8 cellular contexts compared by ENCODE assay signal in the genomic region with DNA sequence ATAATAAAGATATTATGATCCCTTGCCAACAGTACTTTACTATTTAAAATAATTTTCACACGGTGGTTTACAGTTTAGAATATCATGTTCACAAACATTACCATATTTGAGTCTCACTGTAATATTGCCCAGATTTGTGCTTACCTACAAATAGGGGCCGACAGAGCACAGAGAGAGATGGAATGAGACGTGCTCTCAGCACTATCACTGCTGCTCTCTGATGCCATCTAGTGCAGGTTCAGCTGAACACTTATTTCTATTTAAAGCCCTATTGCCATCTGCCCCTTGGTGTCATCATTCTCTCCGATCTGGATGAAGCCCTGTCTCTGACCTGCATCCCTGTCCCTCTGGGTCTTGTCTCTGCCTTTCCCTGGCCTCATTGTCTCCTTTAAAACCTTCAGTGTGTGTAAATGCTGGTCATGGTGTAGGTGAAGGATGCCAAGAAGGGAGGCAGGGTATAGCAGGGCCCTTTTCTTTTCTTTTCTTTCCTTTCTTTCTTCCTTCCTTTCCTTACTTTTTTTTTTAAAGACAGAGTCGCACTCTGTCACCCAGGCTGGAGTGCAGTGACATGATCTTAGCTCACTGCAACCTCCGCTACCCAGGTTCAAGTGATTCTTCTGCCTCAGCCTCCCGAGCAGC. TPM values are rescaled to one million over a fixed set of nuclear protein-coding genes. Genes with fewer than 3 reads are reported as not detected.
A peak's percentile ranks its signal among the peaks of the same experiment; 100 is the strongest.
DNase-seq lines count a peak whose midpoint lies in the region; ATAC-seq, FAIRE-seq and TF ChIP-seq lines count a peak whose summit lies in the region.

No MANE protein-coding gene starts in this region.

- CTCF ChIA-PET in HepG2 (lab: Yijun Ruan, JAX; ENCODE audit: low intra/inter-chr PET ratio, low total read pairs) = interaction anchor here (3.5 kb wide), 1 partner anchor 25 kb away, joined by 86 read pairs; no protein-coding TSS in a partner anchor

- in situ Hi-C loops in HepG2 (cut with HindIII; ENCODE audit: extremely low pct_ligation_motif_present, low pct_unique_long_range_greater_than_20kb) = no loop called here

- peak; percentile 59 for TF ChIP-seq RAD21 in HepG2 (CRISPR knock-in tag; IDR thresholded peaks at IDR 0.05)

- no peaks in the 10 kb centered on the region for H4K20me1 ChIP-seq in HepG2 (ENCODE audit: insufficient read depth, low read length)

- TF ChIP-seq CTCF in HepG2 (CRISPR knock-in tag; IDR thresholded peaks at IDR 0.05) = peak; percentile 86
- peak in 5 of 7 experiments; percentile 50 to 82 (median 64) for TF ChIP-seq CTCF in stomach (IDR thresholded peaks at IDR 0.05)

- intact Hi-C loops in HepG2 (cut with micrococcal nuclease; ENCODE audit: unreplicated experiment) = loop anchor here (1.0 kb wide), 1 partner anchor 24 kb away; no protein-coding TSS in a partner anchor
- intact Hi-C loops in stomach (cut with DNase I; ENCODE audit: low total_unique reads) = loop anchor here (10.0 kb wide), 1 partner anchor 143 kb away; no protein-coding TSS in a partner anchor

- no peaks in the 10 kb centered on the region for H3K79me2 ChIP-seq in HepG2 (ENCODE audit: insufficient read depth, low read length)

- H3K9ac ChIP-seq in HepG2 (ENCODE audit: insufficient read depth, low read depth, low read length) = no peak overlapping the region

- peak overlapping the region; percentile 76 for H3K27ac ChIP-seq in cingulate gyrus (ENCODE audit: low read depth, low read length)
- no peak overlapping the region for H3K27ac ChIP-seq in HepG2 (ENCODE audit: extremely low read length, insufficient read depth, low read length)
- H3K27ac ChIP-seq in stomach = no peak overlapping the region

- no peak overlapping the region for H3K4me2 ChIP-seq in HepG2 (ENCODE audit: low read depth, low read length)

- POLR2A ChIA-PET in HepG2 (lab: Yijun Ruan, JAX) = interaction anchor here (0.7 to 1.0 kb wide), 3 partner anchors 15 to 103 kb away, joined by 3 to 4 read pairs (median 3); a partner anchor contains a TSS

- peak overlapping the region; percentile 54 for H2AFZ ChIP-seq in HepG2 (ENCODE audit: low read length)

- ATAC-seq in HG03135 (IDR thresholded peaks at IDR 0.05; ENCODE audit: unreplicated experiment) (peak; percentile 68), HepG2 (peak; percentile 96)
- ATAC-seq in activated CD4-positive, CD25-positive, alpha-beta regulatory T cell treated with anti-CD3 and anti-CD28 coated beads, Interleukin-2, amount 50 U/mL, for 24 hours = peak; percentile 95 to 96

- peak; percentile 79 for FAIRE-seq in HepG2 (lab: Jason Lieb, UNC)

- no TSS peak for BruUV-seq in HepG2 (replicated peaks; lab: Mats Ljungman, UMichigan)

- 13% methylated on average over 7 of the region's 7 CpGs for WGBS in HepG2 (ENCODE audit: low lambda C conversion rate)
- WGBS in stomach, 5 donors = 27 to 32% (median 29%) methylated on average over 7 of the region's 7 CpGs

- H3K4me1 ChIP-seq in HepG2 (ENCODE audit: insufficient read depth, low read length) (peaks cover 24% of the 10 kb centered on the region), stomach (peaks cover 0 to 7% (median 3%) of the 10 kb centered on the region in 4 donors)

- H3K27me3 ChIP-seq in HepG2 (ENCODE audit: control insufficient read depth in 1 of 2, insufficient read depth in 2 of 2, low read length in 2 of 2) (no peaks in the 10 kb centered on the region; a peak in 1 of 5 replicates), stomach (peaks cover 0 to 30% (median 0%) of the 10 kb centered on the region in 3 donors)

- H3K9me3 ChIP-seq in HepG2 (ENCODE audit: low read length) (no peaks in the 10 kb centered on the region), stomach (no peaks in the 10 kb centered on the region)

- no peaks in the 10 kb centered on the region for H3K36me3 ChIP-seq in HepG2 (replicated peaks in 1 of 2; ENCODE audit: control insufficient read depth in 1 of 2, insufficient read depth in 2 of 2, low read length in 2 of 2)
- H3K36me3 ChIP-seq in stomach = no peaks in the 10 kb centered on the region

- no peak for TF ChIP-seq EP300 in HepG2 (IDR thresholded peaks at IDR 0.05; ENCODE audit: low read depth in 2 of 2, low read length in 2 of 2)
- TF ChIP-seq EP300 in HepG2 (CRISPR knock-in tag; IDR thresholded peaks at IDR 0.05; ENCODE audit: borderline replicate concordance) = no peak
- no peak for TF ChIP-seq EP300 in stomach (IDR thresholded peaks at IDR 0.05)

- TF ChIP-seq POLR2A in HepG2 (IDR thresholded peaks at IDR 0.05; ENCODE audit: insufficient read depth in 1 of 2, low read depth in 2 of 2, low read length in 2 of 2) (no peak), stomach (IDR thresholded peaks at IDR 0.05) (no peak)

- peak; percentile 50 for DNase-seq in GM04504 (ENCODE audit: low read depth)
- DNase-seq in NCI-H460 (ENCODE audit: extremely low read depth, low read depth) = peak; percentile 88
- DNase-seq in HepG2 (ENCODE audit: low spot score) = peak; percentile 70
- DNase-seq in stomach = peak; percentile 48
- no peak for DNase-seq in HK-2 (ENCODE audit: unreplicated experiment)

- no peak overlapping the region for H3K4me3 ChIP-seq in HepG2 (replicated peaks in 1 of 3; ENCODE audit: insufficient read depth in 1 of 3, low read depth in 2 of 3, low read length in 3 of 3)
- no peak overlapping the region for H3K4me3 ChIP-seq in stomach

RNA-seq across cellular contexts. Expression of a gene that starts 6.9 kb away (rescaled TPM):
- 28.7 and 36.7 TPM in 2 replicates for total RNA-seq in NCI-H460 (2014; rRNA removed; shearing (Covaris generic))
- polyA plus RNA-seq in NCI-H460 (2014; cell fraction: nucleus; rRNA removed) = 27.0 and 36.6 TPM in 2 replicates
- total RNA-seq in HepG2 (2016; rRNA removed; fragmentation: Illumina TruSeq; extraction: Trizol) = 37.9 and 43.4 TPM in 2 replicates
- 7.3 and 7.7 TPM in 2 replicates for total RNA-seq in HepG2 (2016; cell fraction: cytosol; rRNA removed; fragmentation: Illumina TruSeq; extraction: Trizol; ENCODE audit: low read depth)
- 37.1 and 46.1 TPM in 2 replicates for total RNA-seq in HepG2 (2016; cell fraction: insoluble cytoplasmic fraction; rRNA removed; fragmentation: Illumina TruSeq; extraction: Trizol)
- 22.7 and 24.7 TPM in 2 replicates for total RNA-seq in HepG2 (2016; cell fraction: membrane; rRNA removed; fragmentation: Illumina TruSeq; extraction: Trizol)
- total RNA-seq in HepG2 (2016; cell fraction: nucleus; rRNA removed; fragmentation: Illumina TruSeq; extraction: Trizol) = 36.6 and 38.1 TPM in 2 replicates
- 19.2 and 20.0 TPM in 2 replicates for polyA plus RNA-seq in HepG2 (2011; rRNA removed)
- polyA plus RNA-seq in HepG2 (2011; cell fraction: cytosol; rRNA removed) = 13.1 and 21.0 TPM in 2 replicates
- 13.5 and 17.3 TPM in 2 replicates for polyA plus RNA-seq in HepG2 (2011; cell fraction: nucleus; rRNA removed)
- polyA plus RNA-seq in HepG2 (2012) = 26.6 and 33.5 TPM in 2 replicates
- polyA plus RNA-seq in HepG2 (2016; cell fraction: cytosol; fragmentation: Illumina TruSeq; extraction: Trizol; ENCODE audit: low read depth) = 11.1 and 11.2 TPM in 2 replicates
- 79.1 and 79.7 TPM in 2 replicates for polyA plus RNA-seq in HepG2 (2016; cell fraction: insoluble cytoplasmic fraction; fragmentation: Illumina TruSeq; extraction: Trizol; ENCODE audit: low read depth)
- 22.9 and 25.6 TPM in 2 replicates for polyA plus RNA-seq in HepG2 (2016; cell fraction: membrane; fragmentation: Illumina TruSeq; extraction: Trizol; ENCODE audit: low read depth)
- polyA plus RNA-seq in HepG2 (2016; cell fraction: nucleus; fragmentation: Illumina TruSeq; extraction: Trizol; ENCODE audit: insufficient read depth, low read depth) = 59.3 and 65.1 TPM in 2 replicates
- 24.3 and 141 TPM in 2 replicates for polyA minus RNA-seq in HepG2 (2011; rRNA and poly(A)+ RNA removed; ENCODE audit: low replicate concordance)
- 9.7 and 9.9 TPM in 2 replicates for polyA minus RNA-seq in HepG2 (2011; cell fraction: cytosol; rRNA and poly(A)+ RNA removed)
- polyA minus RNA-seq in HepG2 (2011; cell fraction: nucleus; rRNA and poly(A)+ RNA removed) = 46.1 and 51.0 TPM in 2 replicates
- total RNA-seq in stomach = 10 to 100 TPM in 3 of 5 donors, 1 to 10 TPM in 2; 9.0 to 15.6 (median 12.9) TPM
- 10 to 100 TPM; 11.2 to 24.1 (median 19.9) TPM for polyA plus RNA-seq in stomach

RNA-seq across cellular contexts. Expression of a gene that starts 11.1 kb away (rescaled TPM):
- total RNA-seq in NCI-H460 (2014; rRNA removed; shearing (Covaris generic)) = 0.52 TPM in 1 of 2 replicates, not detected in the other
- polyA plus RNA-seq in NCI-H460 (2014; cell fraction: nucleus; rRNA removed) = 1.1 and 1.9 TPM in 2 replicates
- total RNA-seq in HepG2 (2016; rRNA removed; fragmentation: Illumina TruSeq; extraction: Trizol) (not detected in 2 replicates), stomach (not detected)
- total RNA-seq in HepG2 (2016; cell fraction: cytosol; rRNA removed; fragmentation: Illumina TruSeq; extraction: Trizol; ENCODE audit: low read depth) = not detected in 2 replicates
- not detected in 2 replicates for total RNA-seq in HepG2 (2016; cell fraction: insoluble cytoplasmic fraction; rRNA removed; fragmentation: Illumina TruSeq; extraction: Trizol)
- total RNA-seq in HepG2 (2016; cell fraction: membrane; rRNA removed; fragmentation: Illumina TruSeq; extraction: Trizol) = not detected in 2 replicates
- total RNA-seq in HepG2 (2016; cell fraction: nucleus; rRNA removed; fragmentation: Illumina TruSeq; extraction: Trizol) = not detected in 2 replicates
- polyA plus RNA-seq in HepG2 (2011; rRNA removed) (0.09 TPM in 1 of 2 replicates, not detected in the other), stomach (under 1 TPM in 2 of 3 donors, not detected in 1; 0.33 to 0.37 TPM)
- polyA plus RNA-seq in HepG2 (2011; cell fraction: cytosol; rRNA removed) = not detected in 2 replicates
- polyA plus RNA-seq in HepG2 (2011; cell fraction: nucleus; rRNA removed) = 0.40 and 0.62 TPM in 2 replicates
- 0.19 TPM in 1 of 2 replicates, not detected in the other for polyA plus RNA-seq in HepG2 (2012)
- not detected in 2 replicates for polyA plus RNA-seq in HepG2 (2016; cell fraction: cytosol; fragmentation: Illumina TruSeq; extraction: Trizol; ENCODE audit: low read depth)
- not detected in 2 replicates for polyA plus RNA-seq in HepG2 (2016; cell fraction: insoluble cytoplasmic fraction; fragmentation: Illumina TruSeq; extraction: Trizol; ENCODE audit: low read depth)
- not detected in 2 replicates for polyA plus RNA-seq in HepG2 (2016; cell fraction: membrane; fragmentation: Illumina TruSeq; extraction: Trizol; ENCODE audit: low read depth)
- not detected in 2 replicates for polyA plus RNA-seq in HepG2 (2016; cell fraction: nucleus; fragmentation: Illumina TruSeq; extraction: Trizol; ENCODE audit: insufficient read depth, low read depth)
- polyA minus RNA-seq in HepG2 (2011; rRNA and poly(A)+ RNA removed; ENCODE audit: low replicate concordance) = not detected in 2 replicates
- not detected in 2 replicates for polyA minus RNA-seq in HepG2 (2011; cell fraction: cytosol; rRNA and poly(A)+ RNA removed)
- not detected in 2 replicates for polyA minus RNA-seq in HepG2 (2011; cell fraction: nucleus; rRNA and poly(A)+ RNA removed)

RNA-seq across cellular contexts. Expression of a gene that starts 16.6 kb away (rescaled TPM):
- total RNA-seq in NCI-H460 (2014; rRNA removed; shearing (Covaris generic)) = 235 and 249 TPM in 2 replicates
- 247 and 334 TPM in 2 replicates for polyA plus RNA-seq in NCI-H460 (2014; cell fraction: nucleus; rRNA removed)
- 37.9 and 59.4 TPM in 2 replicates for total RNA-seq in HepG2 (2016; rRNA removed; fragmentation: Illumina TruSeq; extraction: Trizol)
- total RNA-seq in HepG2 (2016; cell fraction: cytosol; rRNA removed; fragmentation: Illumina TruSeq; extraction: Trizol; ENCODE audit: low read depth) = 69.0 and 80.5 TPM in 2 replicates
- 32.9 and 62.3 TPM in 2 replicates for total RNA-seq in HepG2 (2016; cell fraction: insoluble cytoplasmic fraction; rRNA removed; fragmentation: Illumina TruSeq; extraction: Trizol)
- total RNA-seq in HepG2 (2016; cell fraction: membrane; rRNA removed; fragmentation: Illumina TruSeq; extraction: Trizol) = 57.8 and 70.5 TPM in 2 replicates
- 36.6 and 46.8 TPM in 2 replicates for total RNA-seq in HepG2 (2016; cell fraction: nucleus; rRNA removed; fragmentation: Illumina TruSeq; extraction: Trizol)
- 35.0 and 39.4 TPM in 2 replicates for polyA plus RNA-seq in HepG2 (2011; rRNA removed)
- 44.6 and 54.4 TPM in 2 replicates for polyA plus RNA-seq in HepG2 (2011; cell fraction: cytosol; rRNA removed)
- polyA plus RNA-seq in HepG2 (2011; cell fraction: nucleus; rRNA removed) = 28.8 and 37.7 TPM in 2 replicates
- 37.1 and 42.0 TPM in 2 replicates for polyA plus RNA-seq in HepG2 (2012)
- polyA plus RNA-seq in HepG2 (2016; cell fraction: cytosol; fragmentation: Illumina TruSeq; extraction: Trizol; ENCODE audit: low read depth) = 109 and 132 TPM in 2 replicates
- polyA plus RNA-seq in HepG2 (2016; cell fraction: insoluble cytoplasmic fraction; fragmentation: Illumina TruSeq; extraction: Trizol; ENCODE audit: low read depth) = 38.4 and 48.9 TPM in 2 replicates
- 78.1 and 86.6 TPM in 2 replicates for polyA plus RNA-seq in HepG2 (2016; cell fraction: membrane; fragmentation: Illumina TruSeq; extraction: Trizol; ENCODE audit: low read depth)
- polyA plus RNA-seq in HepG2 (2016; cell fraction: nucleus; fragmentation: Illumina TruSeq; extraction: Trizol; ENCODE audit: insufficient read depth, low read depth) = 64.6 and 71.1 TPM in 2 replicates
- polyA minus RNA-seq in HepG2 (2011; rRNA and poly(A)+ RNA removed; ENCODE audit: low replicate concordance) = 43.3 and 215 TPM in 2 replicates
- polyA minus RNA-seq in HepG2 (2011; cell fraction: cytosol; rRNA and poly(A)+ RNA removed) = 15.2 and 16.5 TPM in 2 replicates
- 15.8 and 22.0 TPM in 2 replicates for polyA minus RNA-seq in HepG2 (2011; cell fraction: nucleus; rRNA and poly(A)+ RNA removed)
- total RNA-seq in stomach = 10 to 100 TPM; 46.1 to 81.1 (median 52.7) TPM
- 10 to 100 TPM; 68.1 to 84.9 (median 71.7) TPM for polyA plus RNA-seq in stomach

RNA-seq across cellular contexts. Expression of a gene that starts 28.6 kb away (rescaled TPM):
- total RNA-seq in NCI-H460 (2014; rRNA removed; shearing (Covaris generic)) = not detected in 2 replicates
- not detected in 2 replicates for polyA plus RNA-seq in NCI-H460 (2014; cell fraction: nucleus; rRNA removed)
- total RNA-seq in HepG2 (2016; rRNA removed; fragmentation: Illumina TruSeq; extraction: Trizol) = 0.13 and 0.15 TPM in 2 replicates
- total RNA-seq in HepG2 (2016; cell fraction: cytosol; rRNA removed; fragmentation: Illumina TruSeq; extraction: Trizol; ENCODE audit: low read depth) = not detected in 2 replicates
- total RNA-seq in HepG2 (2016; cell fraction: insoluble cytoplasmic fraction; rRNA removed; fragmentation: Illumina TruSeq; extraction: Trizol) = 0.22 and 0.37 TPM in 2 replicates
- not detected in 2 replicates for total RNA-seq in HepG2 (2016; cell fraction: membrane; rRNA removed; fragmentation: Illumina TruSeq; extraction: Trizol)
- total RNA-seq in HepG2 (2016; cell fraction: nucleus; rRNA removed; fragmentation: Illumina TruSeq; extraction: Trizol) = not detected in 2 replicates
- 0.18 and 0.30 TPM in 2 replicates for polyA plus RNA-seq in HepG2 (2011; rRNA removed)
- 0.05 and 0.11 TPM in 2 replicates for polyA plus RNA-seq in HepG2 (2011; cell fraction: cytosol; rRNA removed)
- 0.61 and 1.4 TPM in 2 replicates for polyA plus RNA-seq in HepG2 (2011; cell fraction: nucleus; rRNA removed)
- 0.17 TPM in 1 of 2 replicates, not detected in the other for polyA plus RNA-seq in HepG2 (2012)
- polyA plus RNA-seq in HepG2 (2016; cell fraction: cytosol; fragmentation: Illumina TruSeq; extraction: Trizol; ENCODE audit: low read depth) = not detected in 2 replicates
- not detected in 2 replicates for polyA plus RNA-seq in HepG2 (2016; cell fraction: insoluble cytoplasmic fraction; fragmentation: Illumina TruSeq; extraction: Trizol; ENCODE audit: low read depth)
- polyA plus RNA-seq in HepG2 (2016; cell fraction: membrane; fragmentation: Illumina TruSeq; extraction: Trizol; ENCODE audit: low read depth) = not detected in 2 replicates
- polyA plus RNA-seq in HepG2 (2016; cell fraction: nucleus; fragmentation: Illumina TruSeq; extraction: Trizol; ENCODE audit: insufficient read depth, low read depth) = 0.60 TPM in 1 of 2 replicates, not detected in the other
- polyA minus RNA-seq in HepG2 (2011; rRNA and poly(A)+ RNA removed; ENCODE audit: low replicate concordance) = 0.32 TPM in 1 of 2 replicates, not detected in the other
- polyA minus RNA-seq in HepG2 (2011; cell fraction: cytosol; rRNA and poly(A)+ RNA removed) = not detected in 2 replicates
- 0.99 TPM in 1 of 2 replicates, not detected in the other for polyA minus RNA-seq in HepG2 (2011; cell fraction: nucleus; rRNA and poly(A)+ RNA removed)
- under 1 TPM in 1 of 5 donors, not detected in 4; 0.55 TPM for total RNA-seq in stomach
- not detected for polyA plus RNA-seq in stomach

RNA-seq across cellular contexts. Expression of a gene that starts 33.8 kb away (rescaled TPM):
- 0.07 TPM in 1 of 2 replicates, not detected in the other for total RNA-seq in NCI-H460 (2014; rRNA removed; shearing (Covaris generic))
- polyA plus RNA-seq in NCI-H460 (2014; cell fraction: nucleus; rRNA removed) = 0.16 TPM in 1 of 2 replicates, not detected in the other
- total RNA-seq in HepG2 (2016; rRNA removed; fragmentation: Illumina TruSeq; extraction: Trizol) = not detected in 2 replicates
- total RNA-seq in HepG2 (2016; cell fraction: cytosol; rRNA removed; fragmentation: Illumina TruSeq; extraction: Trizol; ENCODE audit: low read depth) = not detected in 2 replicates
- not detected in 2 replicates for total RNA-seq in HepG2 (2016; cell fraction: insoluble cytoplasmic fraction; rRNA removed; fragmentation: Illumina TruSeq; extraction: Trizol)
- total RNA-seq in HepG2 (2016; cell fraction: membrane; rRNA removed; fragmentation: Illumina TruSeq; extraction: Trizol) = not detected in 2 replicates
- not detected in 2 replicates for total RNA-seq in HepG2 (2016; cell fraction: nucleus; rRNA removed; fragmentation: Illumina TruSeq; extraction: Trizol)
- not detected in 2 replicates for polyA plus RNA-seq in HepG2 (2011; rRNA removed)
- not detected in 2 replicates for polyA plus RNA-seq in HepG2 (2011; cell fraction: cytosol; rRNA removed)
- 0.24 TPM in 1 of 2 replicates, not detected in the other for polyA plus RNA-seq in HepG2 (2011; cell fraction: nucleus; rRNA removed)
- polyA plus RNA-seq in HepG2 (2012) = 0.21 TPM in 2 replicates
- not detected in 2 replicates for polyA plus RNA-seq in HepG2 (2016; cell fraction: cytosol; fragmentation: Illumina TruSeq; extraction: Trizol; ENCODE audit: low read depth)
- polyA plus RNA-seq in HepG2 (2016; cell fraction: insoluble cytoplasmic fraction; fragmentation: Illumina TruSeq; extraction: Trizol; ENCODE audit: low read depth) = not detected in 2 replicates
- polyA plus RNA-seq in HepG2 (2016; cell fraction: membrane; fragmentation: Illumina TruSeq; extraction: Trizol; ENCODE audit: low read depth) = not detected in 2 replicates
- polyA plus RNA-seq in HepG2 (2016; cell fraction: nucleus; fragmentation: Illumina TruSeq; extraction: Trizol; ENCODE audit: insufficient read depth, low read depth) = not detected in 2 replicates
- not detected in 2 replicates for polyA minus RNA-seq in HepG2 (2011; rRNA and poly(A)+ RNA removed; ENCODE audit: low replicate concordance)
- not detected in 2 replicates for polyA minus RNA-seq in HepG2 (2011; cell fraction: cytosol; rRNA and poly(A)+ RNA removed)
- polyA minus RNA-seq in HepG2 (2011; cell fraction: nucleus; rRNA and poly(A)+ RNA removed) = not detected in 2 replicates
- 10 to 100 TPM in 1 of 5 donors, 1 to 10 TPM in 1, not detected in 3; 5.7 to 39.7 TPM for total RNA-seq in stomach
- polyA plus RNA-seq in stomach = under 1 TPM in 1 of 3 donors, not detected in 2; 0.05 TPM
